1 cellular context compared by ENCODE assay signal in the genomic region with DNA sequence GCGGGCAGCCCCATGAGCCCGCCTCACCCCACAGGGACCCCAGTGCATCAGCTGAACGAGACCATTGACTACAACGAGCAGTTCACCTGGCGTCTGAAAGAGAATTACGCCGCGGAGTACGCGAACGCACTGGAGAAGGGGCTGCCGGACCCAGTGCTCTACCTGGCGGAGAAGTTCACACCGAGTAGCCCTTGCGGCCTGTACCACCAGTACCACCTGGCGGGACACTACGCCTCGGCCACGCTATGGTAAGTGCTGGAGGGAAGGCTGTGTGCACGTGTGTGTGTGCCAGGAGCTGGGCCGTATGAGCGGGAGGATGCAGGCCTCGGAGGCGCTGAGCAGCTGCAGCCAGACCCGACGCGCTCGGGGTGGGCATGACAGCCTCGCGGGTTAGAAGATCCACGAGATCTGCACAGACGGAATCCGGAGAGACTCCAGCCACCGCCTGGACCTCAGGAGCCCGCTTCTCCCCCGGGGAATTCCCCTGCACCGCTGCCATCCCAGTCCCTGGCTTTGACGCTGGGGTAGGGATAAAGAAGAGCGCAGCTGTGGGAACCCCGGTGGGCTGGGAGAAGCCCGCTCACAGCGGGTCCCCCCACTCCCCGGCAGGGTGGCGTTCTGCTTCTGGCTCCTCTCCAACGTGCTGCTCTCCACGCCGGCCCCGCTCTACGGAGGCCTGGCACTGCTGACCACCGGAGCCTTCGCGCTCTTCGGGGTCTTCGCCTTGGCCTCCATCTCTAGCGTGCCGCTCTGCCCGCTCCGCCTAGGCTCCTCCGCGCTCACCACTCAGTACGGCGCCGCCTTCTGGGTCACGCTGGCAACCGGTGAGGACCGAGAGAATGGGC.
TF ChIP-seq lines count a peak whose summit lies in the region.

No MANE protein-coding gene starts in this region.

TF ChIP-seq in IMR-90, 13 proteins besides CTCF, POLR2A, EP300 and RAD21:
- TF ChIP-seq CHD1 (IDR thresholded peaks at IDR 0.05; ENCODE audit: low read depth, low read length) (no peak), SMC3 (IDR thresholded peaks at IDR 0.05; ENCODE audit: low read depth, low read length) (no peak), CEBPB (IDR thresholded peaks at IDR 0.05; ENCODE audit: low read depth, low read length) (no peak), MXI1 (IDR thresholded peaks at IDR 0.05; ENCODE audit: borderline replicate concordance, low read depth, low read length) (no peak)
